ENCODE assay signal across 17 cellular contexts in genomic region chr7:24734306-24734705, GRCh38. TPM values are rescaled to one million over a fixed set of nuclear protein-coding genes. Genes with fewer than 3 reads are reported as not detected.
A peak's percentile ranks its signal among the peaks of the same experiment; 100 is the strongest.
DNase-seq lines count a peak whose midpoint lies in the region; ATAC-seq, FAIRE-seq and TF ChIP-seq lines count a peak whose summit lies in the region.
"Had no signal": no experiment of that assay in that cellular context is flagged by ENCODE, and none has a peak within 500 bp of the region (broad histone marks: within the 10 kb centered on the region; RNA-seq: fewer than 3 reads in every experiment).

No MANE protein-coding gene starts in this region.

- TF ChIP-seq POLR2A in thyroid gland (IDR thresholded peaks at IDR 0.05), result no peak

- peak; percentile 39 for FAIRE-seq in GM19239 (lab: Jason Lieb, UNC)
- FAIRE-seq: H1 had no signal

- no peak for ATAC-seq in activated T-helper 17 cell treated with anti-CD3 and anti-CD28 coated beads, Interleukin-2, amount 50 U/mL, for 72 hours (replicated peaks)
- ATAC-seq in GM21423 (IDR thresholded peaks at IDR 0.05; ENCODE audit: unreplicated experiment), result no peak

- DNase-seq in GM19239 (ENCODE audit: insufficient read length, low spot score) (no peak), adipocyte (ENCODE audit: low read depth) (peak; percentile 54), fibroblast of gingiva (ENCODE audit: low read depth) (peak; percentile 51), mesothelial cell of epicardium (ENCODE audit: low spot score in 2 of 2, unreplicated experiment in 2 of 2) (no peak), SKM-1 (lab: John Stamatoyannopoulos, UW; ENCODE audit: unreplicated experiment) (no peak), thyroid gland (no peak)
- DNase-seq: Calu3; CD4-positive, CD25-positive, alpha-beta regulatory T cell; NCI-H1105; NCI-H187; NCI-H526 treated with DMSO at 0.1 percent for 48 hours; NK-92 treated with Interleukin-12 subunit alpha and Interleukin-12 subunit beta, amount 100 ng/mL, for 24 hours; SW 1271 had no signal

- H3K4me1 Mint-ChIP-seq in mesothelial cell of epicardium, result peaks cover 10% of the 10 kb centered on the region
- peaks cover 5% of the 10 kb centered on the region for H3K4me1 Mint-ChIP-seq in activated T-helper 17 cell treated with anti-CD3 and anti-CD28 coated beads, Interleukin-2, amount 50 U/mL, for 72 hours
- H3K4me1 Mint-ChIP-seq: B cell; CD4-positive, CD25-positive, alpha-beta regulatory T cell had no signal

- H3K36me3 ChIP-seq in adipocyte (ENCODE audit: control insufficient read depth, insufficient read depth, low read length, severe bottlenecking) (no peaks in the 10 kb centered on the region), thyroid gland (no peaks in the 10 kb centered on the region)

- H3K9me3 ChIP-seq in adipocyte (ENCODE audit: control insufficient read depth, low read length) (peaks cover 16% of the 10 kb centered on the region), thyroid gland (no peaks in the 10 kb centered on the region)

- H3K4me3 Mint-ChIP-seq in mesothelial cell of epicardium, result no peak overlapping the region
- H3K4me3 Mint-ChIP-seq in activated T-helper 17 cell treated with anti-CD3 and anti-CD28 coated beads, Interleukin-2, amount 50 U/mL, for 72 hours, result no peak overlapping the region
- H3K4me3 Mint-ChIP-seq: B cell; CD4-positive, CD25-positive, alpha-beta regulatory T cell had no signal

- peaks cover 42% of the 10 kb centered on the region for H3K9me3 Mint-ChIP-seq in mesothelial cell of epicardium
- peaks cover 4% of the 10 kb centered on the region for H3K9me3 Mint-ChIP-seq in activated T-helper 17 cell treated with anti-CD3 and anti-CD28 coated beads, Interleukin-2, amount 50 U/mL, for 72 hours

- H3K27ac ChIP-seq in thyroid gland, result no peak overlapping the region

- H3K27me3 Mint-ChIP-seq in mesothelial cell of epicardium (ENCODE audit: low read depth), result no peaks in the 10 kb centered on the region
- H3K27me3 Mint-ChIP-seq in activated T-helper 17 cell treated with anti-CD3 and anti-CD28 coated beads, Interleukin-2, amount 50 U/mL, for 72 hours, result peaks cover 7% of the 10 kb centered on the region

- peaks cover 43% of the 10 kb centered on the region for H3K4me1 ChIP-seq in adipocyte (ENCODE audit: control insufficient read depth, insufficient read depth, low read length)
- H3K4me1 ChIP-seq in thyroid gland, result peaks cover 0 to 7% of the 10 kb centered on the region in 2 donors

- TF ChIP-seq CTCF in mesothelial cell of epicardium (IDR thresholded peaks at IDR 0.05; ENCODE audit: unreplicated experiment) (no peak), thyroid gland (IDR thresholded peaks at IDR 0.05) (no peak)

- H3K27me3 ChIP-seq in adipocyte (replicated peaks; ENCODE audit: control insufficient read depth, insufficient read depth, low read length) (no peaks in the 10 kb centered on the region), thyroid gland (no peaks in the 10 kb centered on the region)

- peak overlapping the region; percentile 4 for H3K27ac Mint-ChIP-seq in mesothelial cell of epicardium
- H3K27ac Mint-ChIP-seq in activated T-helper 17 cell treated with anti-CD3 and anti-CD28 coated beads, Interleukin-2, amount 50 U/mL, for 72 hours, result no peak overlapping the region
- H3K27ac Mint-ChIP-seq: B cell; CD4-positive, CD25-positive, alpha-beta regulatory T cell had no signal

- intact Hi-C loops in thyroid gland (cut with DNase I), result no loop called here

- H3K9ac ChIP-seq in adipocyte (ENCODE audit: low read length), result no peak overlapping the region

- H3K4me3 ChIP-seq in adipocyte (ENCODE audit: low read length), result no peak overlapping the region
- H3K4me3 ChIP-seq in thyroid gland (replicated peaks in 1 of 3), result no peak overlapping the region

- H3K36me3 Mint-ChIP-seq in mesothelial cell of epicardium, result peaks cover 15% of the 10 kb centered on the region
- no peaks in the 10 kb centered on the region for H3K36me3 Mint-ChIP-seq in activated T-helper 17 cell treated with anti-CD3 and anti-CD28 coated beads, Interleukin-2, amount 50 U/mL, for 72 hours (ENCODE audit: low read depth)
- H3K36me3 Mint-ChIP-seq: CD4-positive, CD25-positive, alpha-beta regulatory T cell had no signal

RNA-seq across cellular contexts. Expression of gene GSDME, which starts 23.0 kb away (rescaled TPM):
- total RNA-seq in mesothelial cell of epicardium (9.3 to 10.2 TPM (median 9.8 TPM) in 3 replicates), thyroid gland (10 to 100 TPM; 10.2 to 30.2 (median 16.4) TPM)
- 1 to 10 TPM in 1 of 2 donors, under 1 TPM in 1; 0.50 to 1.6 TPM for total RNA-seq in activated T-helper 17 cell treated with anti-CD3 and anti-CD28 coated beads, Interleukin-2, amount 50 U/mL, for 72 hours
- total RNA-seq: CD4-positive, CD25-positive, alpha-beta regulatory T cell had no signal

Comparison
In these comparisons a context has a peak if more than half of its experiments do, and no peak if none do; other contexts are left out.
1. DNase-seq: peak in adipocyte (single experiment) and fibroblast of gingiva (single experiment); none in GM19239 (single experiment), mesothelial cell of epicardium (0 of 2), SKM-1 (single experiment) and thyroid gland (0 of 2).